Comparison of ENCODE assay signal across 22 cellular contexts in genomic region chr15:64923546-64923945, GRCh38.
"Had no signal": no experiment of that assay in that cellular context is flagged by ENCODE, and none has a peak within 500 bp of the region (broad histone marks: within the 10 kb centered on the region; RNA-seq: fewer than 3 reads in every experiment).

No MANE protein-coding gene starts in this region.

- DNase-seq: colonic mucosa; cortex of kidney; dermis blood vessel endothelial cell; dorsolateral prefrontal cortex; effector CD4-positive, alpha-beta T cell; effector CD8-positive, alpha-beta T cell; effector memory CD4-positive, alpha-beta T cell; effector memory CD8-positive, alpha-beta T cell; endodermal cell; erythroblast; esophagus squamous epithelium; foreskin fibroblast; foreskin keratinocyte; foreskin melanocyte; gastrocnemius medialis; glutamatergic neuron had no signal

- H3K4me3 Mint-ChIP-seq: dendritic cell treated with granulocyte-macrophage colony-stimulating factor and Interleukin-4, amounts not matched to agents 40 ng/mL and 50 ng/mL, for 4 days; effector memory CD8-positive, alpha-beta T cell; endodermal cell had no signal

- H3K4me3 ChIP-seq: colonic mucosa, coronary artery, dorsolateral prefrontal cortex, esophagus muscularis mucosa, esophagus squamous epithelium, gastrocnemius medialis, gastroesophageal sphincter had no signal

- H3K27ac Mint-ChIP-seq: dendritic cell treated with granulocyte-macrophage colony-stimulating factor and Interleukin-4, amounts not matched to agents 40 ng/mL and 50 ng/mL, for 4 days; effector memory CD8-positive, alpha-beta T cell; endodermal cell had no signal

- H3K27me3 Mint-ChIP-seq: effector memory CD8-positive, alpha-beta T cell had no signal

- H3K27ac ChIP-seq: colonic mucosa, dorsolateral prefrontal cortex, epithelial cell of prostate, esophagus muscularis mucosa, esophagus squamous epithelium, foreskin keratinocyte, gastrocnemius medialis, gastroesophageal sphincter had no signal

- H3K9me3 Mint-ChIP-seq: dendritic cell treated with granulocyte-macrophage colony-stimulating factor and Interleukin-4, amounts not matched to agents 40 ng/mL and 50 ng/mL, for 4 days; effector memory CD8-positive, alpha-beta T cell; endodermal cell had no signal

- ATAC-seq: effector memory CD8-positive, alpha-beta T cell; esophagus mucosa; foreskin keratinocyte; gastrocnemius medialis; gastroesophageal sphincter had no signal

- H3K4me1 ChIP-seq: colonic mucosa, foreskin keratinocyte, gastrocnemius medialis had no signal

- H3K9me3 ChIP-seq: colonic mucosa, esophagus muscularis mucosa, esophagus squamous epithelium, gastrocnemius medialis, gastroesophageal sphincter had no signal

- H3K36me3 ChIP-seq: colonic mucosa, esophagus squamous epithelium, gastrocnemius medialis had no signal

- H3K4me1 Mint-ChIP-seq: endodermal cell had no signal

- H3K27me3 ChIP-seq: colonic mucosa, dorsolateral prefrontal cortex, esophagus muscularis mucosa, esophagus squamous epithelium, foreskin keratinocyte, gastrocnemius medialis, gastroesophageal sphincter had no signal
